In the genomic region with DNA sequence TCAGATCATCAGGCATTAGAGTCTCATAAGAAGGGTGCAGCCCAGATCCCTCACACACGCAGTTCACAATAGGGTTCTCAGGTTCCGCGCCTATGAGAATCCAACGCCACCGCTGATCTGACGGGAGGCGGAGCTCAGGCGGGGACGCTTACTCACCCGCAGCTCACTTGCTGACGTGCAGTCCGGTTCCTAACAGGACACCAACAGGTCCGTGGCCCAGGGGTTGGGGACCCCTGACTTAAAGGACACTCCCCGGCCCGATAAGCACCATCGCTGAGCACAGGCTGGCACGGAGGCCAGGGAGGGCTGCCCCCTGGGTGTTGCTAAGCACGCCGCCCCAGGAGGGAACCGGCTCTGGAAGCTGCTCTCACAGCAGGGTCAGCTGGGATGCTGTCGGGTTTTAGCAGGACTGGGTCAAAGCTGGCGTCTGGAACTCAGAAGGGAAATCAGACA, we compare ENCODE assay signal across 8 cellular contexts. TPM values are rescaled to one million over a fixed set of nuclear protein-coding genes. Genes with fewer than 3 reads are reported as not detected.
DNase-seq lines count a peak whose midpoint lies in the region; ATAC-seq, FAIRE-seq and TF ChIP-seq lines count a peak whose summit lies in the region.

No MANE protein-coding gene starts in this region.

- H3K4ac ChIP-seq in H1 (replicated peaks; ENCODE audit: insufficient read length, low read depth, low read length), result no peak overlapping the region

- TF ChIP-seq POLR2A in H1 (IDR thresholded peaks at IDR 0.05; ENCODE audit: control extremely low read depth in 1 of 2, low read depth in 2 of 2, low read length in 2 of 2), result no peak

- BruUV-seq in PC-9 (replicated peaks; lab: Mats Ljungman, UMichigan), result no TSS peak

- peak; percentile 72 for DNase-seq in ELF-1 (ENCODE audit: low read depth, low spot score)
- DNase-seq in PC-9, result peak; percentile 77 to 85
- peak in 1 of 2 experiments; percentile 68 for DNase-seq in H1 (ENCODE audit: low read depth in 1 of 2, low spot score in 2 of 2)
- peak; percentile 26 for DNase-seq in myocyte (ENCODE audit: low read depth)
- DNase-seq in KBM-7, result no peak
- DNase-seq in frontal cortex (ENCODE audit: low spot score in 2 of 2), result no peak

- H2AFZ ChIP-seq in PC-9 (peak overlapping the region; percentile 75), H1 (ENCODE audit: low read length) (peak overlapping the region; percentile 86; the same call in 1 of the 2 replicates)

- H3K56ac ChIP-seq in H1 (replicated peaks; ENCODE audit: insufficient read length, low read depth, low read length), result no peak overlapping the region

- peak overlapping the region; percentile 48; the same call in 1 of the 2 replicates for H3K18ac ChIP-seq in H1 (ENCODE audit: extremely low read depth, low read length)

- H3K4me1 ChIP-seq in PC-9 (replicated peaks; ENCODE audit: insufficient read depth) (peaks cover 24% of the 10 kb centered on the region), H1 (replicated peaks in 1 of 4; ENCODE audit: control insufficient read depth in 3 of 4, insufficient read depth in 4 of 4, low read length in 3 of 4) (peaks cover 0 to 9% (median 3%) of the 10 kb centered on the region in 4 experiments; a peak in 3 of 7 replicates)

- intact Hi-C loops in PC-9 (cut with micrococcal nuclease; ENCODE audit: unreplicated experiment), result loop anchor here (1.0 to 2.0 kb wide), 5 partner anchors 19 to 69 kb away; no protein-coding TSS in a partner anchor

- H4K20me1 ChIP-seq in PC-9 (ENCODE audit: insufficient read depth) (no peaks in the 10 kb centered on the region), H1 (replicated peaks in 1 of 2; ENCODE audit: control insufficient read depth in 1 of 2, insufficient read depth in 2 of 2, low read length in 2 of 2) (no peaks in the 10 kb centered on the region)

- FAIRE-seq in H1 (lab: Jason Lieb, UNC) (no peak), frontal cortex (lab: Jason Lieb, UNC) (no peak)

- H4K8ac ChIP-seq in H1 (ENCODE audit: extremely low read depth, insufficient read depth, low read length), result peak overlapping the region; percentile 41

- H3K27me3 ChIP-seq in PC-9 (ENCODE audit: insufficient read depth, low read depth), result no peaks in the 10 kb centered on the region
- H3K27me3 ChIP-seq in H1 (replicated peaks in 1 of 4; ENCODE audit: control insufficient read depth in 3 of 4, extremely low read depth in 1 of 4, insufficient read depth in 3 of 4, low read length in 3 of 4), result peaks cover 0 to 16% (median 2%) of the 10 kb centered on the region in 4 experiments; a peak in 4 of 7 replicates

- no peak overlapping the region for H2AK5ac ChIP-seq in H1 (ENCODE audit: low read depth, low read length)

- no peak overlapping the region for H2BK120ac ChIP-seq in H1 (replicated peaks; ENCODE audit: low read depth, low read length)

- CTCF ChIA-PET in PC-9 (lab: Charles Lee) (interaction anchor here (1.0 kb wide), 1 partner anchor 70 kb away, joined by 3 read pairs; a partner anchor contains a TSS), H1 (lab: Charles Lee; ENCODE audit: partially characterized antibody) (interaction anchor here (1.0 to 1.3 kb wide), 8 partner anchors 11 to 269 kb away, joined by 3 to 7 read pairs (median 4); no protein-coding TSS in a partner anchor)

- no peak overlapping the region for H2BK20ac ChIP-seq in H1 (ENCODE audit: low read length)

- 28% methylated on average over 22 of the region's 22 CpGs; no CpG with 5 or more reads in 1 of the 2 experiments for WGBS in H1 (ENCODE audit: extremely low coverage in 1 of 2, insufficient coverage in 1 of 2, insufficient read length in 1 of 2, insufficient replicate concordance in 2 of 2, low coverage in 1 of 2, low lambda C conversion rate in 2 of 2, missing lambda C conversion rate in 1 of 2), 2 experiments

- no peaks in the 10 kb centered on the region for H3K79me1 ChIP-seq in H1 (ENCODE audit: low read depth, low read length)

- TF ChIP-seq CTCF in PC-9 (conservative IDR thresholded peaks at IDR 0.05) (no peak), H1 (IDR thresholded peaks at IDR 0.05; ENCODE audit: control extremely low read depth in 1 of 3, insufficient read depth in 1 of 3, low read depth in 1 of 3, low read length in 3 of 3) (no peak)

- no peak overlapping the region for H4K91ac ChIP-seq in H1 (replicated peaks; ENCODE audit: insufficient read length, low read length)

- H3K14ac ChIP-seq in H1 (ENCODE audit: insufficient read length), result no peak overlapping the region

- H3K4me2 ChIP-seq in PC-9 (peak overlapping the region; percentile 99), H1 (ENCODE audit: insufficient read depth in 1 of 2, low read depth in 2 of 2, low read length in 2 of 2) (peak overlapping the region; percentile 55 to 69)

- no peak for TF ChIP-seq EP300 in H1 (IDR thresholded peaks at IDR 0.05; ENCODE audit: borderline replicate concordance in 1 of 2, low read depth in 2 of 2, low read length in 2 of 2)

- H2BK12ac ChIP-seq in H1 (ENCODE audit: low read depth, low read length), result 0 out of 2 replicates have a peak overlapping the region, but pooled peaks have one; percentile 19

- H3K79me2 ChIP-seq in PC-9 (ENCODE audit: low read depth), result no peaks in the 10 kb centered on the region
- no peaks in the 10 kb centered on the region for H3K79me2 ChIP-seq in H1 (ENCODE audit: control insufficient read depth in 1 of 2, insufficient read depth in 2 of 2, low read length in 2 of 2)

- H2BK5ac ChIP-seq in H1 (ENCODE audit: low read depth, low read length), result no peak overlapping the region

- H3K9me3 ChIP-seq in PC-9 (ENCODE audit: insufficient read depth, low read depth) (no peaks in the 10 kb centered on the region), H1 (ENCODE audit: insufficient read depth in 2 of 2, low read depth in 1 of 2, low read length in 1 of 2) (no peaks in the 10 kb centered on the region)

- H3K27ac ChIP-seq in PC-9 (peak overlapping the region; percentile 76), H1 (ENCODE audit: low read depth, low read length) (no peak overlapping the region)

- in situ Hi-C loops in KBM-7 (cut with MboI; ENCODE audit: low pct_unique_long_range_greater_than_20kb, low sequenced_read_pairs), result no loop called here

- peaks cover 18% of the 10 kb centered on the region; the same call in 1 of the 2 replicates for H3F3A ChIP-seq in PC-9 (ENCODE audit: insufficient read depth, low read depth)

- H3K36me3 ChIP-seq in PC-9 (ENCODE audit: low read depth) (no peaks in the 10 kb centered on the region), H1 (ENCODE audit: control insufficient read depth in 2 of 4, insufficient read depth in 4 of 4, low read length in 3 of 4) (no peaks in the 10 kb centered on the region)

- H3K4me3 ChIP-seq in PC-9 (peak overlapping the region; percentile 60), H1 (ENCODE audit: extremely low read depth in 1 of 4, insufficient read depth in 2 of 4, low read depth in 3 of 4, low read length in 4 of 4) (peak overlapping the region in 3 of 4 experiments; percentile 19 to 48 (median 24); a peak in 5 of 8 replicates)

- ATAC-seq in GM21737 (IDR thresholded peaks at IDR 0.05; ENCODE audit: unreplicated experiment) (no peak), GM21786 (IDR thresholded peaks at IDR 0.05; ENCODE audit: unreplicated experiment) (no peak)

- POLR2A ChIA-PET in PC-9 (lab: Charles Lee; ENCODE audit: unreplicated experiment), result interaction anchor here (0.5 to 1.0 kb wide), 9 partner anchors 19 to 260 kb away, joined by 3 to 17 read pairs (median 3); a partner anchor contains a TSS
- POLR2A ChIA-PET in H1 (lab: Charles Lee; ENCODE audit: partially characterized antibody), result interaction anchor here (0.6 to 1.4 kb wide), 3 partner anchors 45 to 146 kb away, joined by 3 read pairs; a partner anchor contains a TSS

- no peak overlapping the region for H4K5ac ChIP-seq in H1 (ENCODE audit: insufficient read length, low read depth, low read length)

- 0 out of 2 replicates have a peak overlapping the region, but pooled peaks have one; percentile 53 for H2BK15ac ChIP-seq in H1 (ENCODE audit: low read length)

- no peaks in the 10 kb centered on the region; the same call in 1 of the 2 replicates for H3K23me2 ChIP-seq in H1 (ENCODE audit: low read depth, low read length)

- H3K9me2 ChIP-seq in PC-9 (ENCODE audit: insufficient read depth), result no peaks in the 10 kb centered on the region

- no peak overlapping the region for H3K23ac ChIP-seq in H1 (ENCODE audit: insufficient read length)

- no peak for TF ChIP-seq RAD21 in H1 (IDR thresholded peaks at IDR 0.05 in 1 of 2, conservative IDR thresholded peaks at IDR 0.05 in 1 of 2; ENCODE audit: low read depth in 2 of 2, low read length in 2 of 2)

- H3K9ac ChIP-seq in H1 (replicated peaks in 1 of 4; ENCODE audit: extremely low read depth in 1 of 4, low read depth in 3 of 4, low read length in 3 of 4), result no peak overlapping the region

TF ChIP-seq in H1, 55 proteins besides CTCF, POLR2A, EP300 and RAD21 (continues in another document):
- TF ChIP-seq, protein P1, sequence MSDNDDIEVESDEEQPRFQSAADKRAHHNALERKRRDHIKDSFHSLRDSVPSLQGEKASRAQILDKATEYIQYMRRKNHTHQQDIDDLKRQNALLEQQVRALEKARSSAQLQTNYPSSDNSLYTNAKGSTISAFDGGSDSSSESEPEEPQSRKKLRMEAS (IDR thresholded peaks at IDR 0.05), result 0 out of 2 replicates have a peak, but pooled peaks have one; percentile 9
- TF ChIP-seq, protein P2, sequence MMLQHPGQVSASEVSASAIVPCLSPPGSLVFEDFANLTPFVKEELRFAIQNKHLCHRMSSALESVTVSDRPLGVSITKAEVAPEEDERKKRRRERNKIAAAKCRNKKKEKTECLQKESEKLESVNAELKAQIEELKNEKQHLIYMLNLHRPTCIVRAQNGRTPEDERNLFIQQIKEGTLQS (IDR thresholded peaks at IDR 0.05; ENCODE audit: insufficient read depth, low read depth, low read length), result no peak
- no peak for TF ChIP-seq JUND (IDR thresholded peaks at IDR 0.05; ENCODE audit: low read length)
- TF ChIP-seq CREB1 (IDR thresholded peaks at IDR 0.05), result peak; percentile 27; the same call in 1 of the 2 replicates
- TF ChIP-seq HDAC6 (IDR thresholded peaks at IDR 0.05; ENCODE audit: low read depth, low read length), result no peak
- 0 out of 2 replicates have a peak, but pooled peaks have one; percentile 27 for TF ChIP-seq GABPA (IDR thresholded peaks at IDR 0.05; ENCODE audit: borderline replicate concordance, insufficient read depth, low read length)
- no peak for TF ChIP-seq SRF (IDR thresholded peaks at IDR 0.05; ENCODE audit: low read depth, low read length)
- TF ChIP-seq TAF1 (IDR thresholded peaks at IDR 0.05; ENCODE audit: low read depth, low read length), result no peak

RNA-seq across cellular contexts. Expression of a gene that starts 30.1 kb away (rescaled TPM):
- total RNA-seq in PC-9 (2021) (33.7 and 35.4 TPM in 2 replicates), myocyte (5.5 and 5.7 TPM in 2 replicates), frontal cortex (5.7 TPM)
- total RNA-seq in H1 (2021; fragmentation: NEBNext Ultra II Directional; extraction: Animal tissue kit (Norgen Biotek cat#: 25700)), result 0.58 and 0.71 TPM in 2 replicates
- polyA plus RNA-seq in H1 (2011; rRNA removed), result 0.26 and 0.61 TPM in 2 replicates
- polyA plus RNA-seq in H1 (2011; cell fraction: cytosol; rRNA removed), result 0.47 TPM
- 2.9 TPM for polyA plus RNA-seq in H1 (2011; cell fraction: nucleus; rRNA removed)
- polyA plus RNA-seq in H1 (2012, experiment 1 of 2), result 0.44 to 0.98 TPM (median 0.89 TPM) in 4 replicates
- polyA plus RNA-seq in H1 (2012, experiment 2 of 2), result 0.58 TPM
- polyA plus RNA-seq in H1 (2013, experiment 1 of 2), result 0.45 TPM
- polyA plus RNA-seq in H1 (2013, experiment 2 of 2), result 0.50 TPM
- 0.88 and 0.95 TPM in 2 replicates for polyA minus RNA-seq in H1 (2011; rRNA and poly(A)+ RNA removed)
- 3.2 TPM for polyA minus RNA-seq in H1 (2011; cell fraction: cytosol; rRNA and poly(A)+ RNA removed)
- 1.3 TPM for polyA minus RNA-seq in H1 (2011; cell fraction: nucleus; rRNA and poly(A)+ RNA removed)
- polyA plus RNA-seq in myocyte (2012), result 7.3 TPM

Comparison
In these comparisons a context has a peak if more than half of its experiments do, and no peak if none do; other contexts are left out.
1. DNase-seq: peak in ELF-1 (single experiment), PC-9 (2 of 2) and myocyte (single experiment); none in KBM-7 (single experiment) and frontal cortex (0 of 2).